In genomic region chr1:35764283-35764682, GRCh38 we compare ENCODE assay signal across 20 cellular contexts. TPM values are rescaled to one million over a fixed set of nuclear protein-coding genes. Genes with fewer than 3 reads are reported as not detected.
DNase-seq lines count a peak whose midpoint lies in the region; ATAC-seq, FAIRE-seq and TF ChIP-seq lines count a peak whose summit lies in the region.
"Had no signal": no experiment of that assay in that cellular context is flagged by ENCODE, and none has a peak within 500 bp of the region (broad histone marks: within the 10 kb centered on the region; RNA-seq: fewer than 3 reads in every experiment).

No MANE protein-coding gene starts in this region.

- peak overlapping the region; percentile 16; the same call in 1 of the 2 replicates for H3K4me2 ChIP-seq in IMR-90 (ENCODE audit: low read depth, low read length)
- no peak overlapping the region for H3K4me2 ChIP-seq in mammary epithelial cell (ENCODE audit: insufficient read depth, low read depth, low read length)

- H3K4me1 Mint-ChIP-seq in activated CD8-positive, alpha-beta T cell treated with anti-CD3 and anti-CD28 coated beads, Interleukin-2, amount 10 ng/mL, durations not matched to agents 7 days and 5 days (ENCODE audit: low read depth), result peaks cover 41% of the 10 kb centered on the region
- H3K4me1 Mint-ChIP-seq in activated CD8-positive, alpha-beta T cell treated with anti-CD3 and anti-CD28 coated beads for 36 hours (ENCODE audit: low read depth), result peaks cover 18% of the 10 kb centered on the region

- H4K8ac ChIP-seq in IMR-90 (ENCODE audit: low read depth in 2 of 2, low read length in 2 of 2), result no peak overlapping the region

- H3K9me1 ChIP-seq in IMR-90 (ENCODE audit: insufficient read depth, low read length), result no peaks in the 10 kb centered on the region

- TF ChIP-seq POLR2A in IMR-90 (IDR thresholded peaks at IDR 0.05; ENCODE audit: low read depth, low read length), result no peak

- no peak for DNase-seq in activated CD8-positive, alpha-beta T cell treated with anti-CD3 and anti-CD28 coated beads, Interleukin-2, amount 10 ng/mL, durations not matched to agents 7 days and 5 days
- DNase-seq in activated CD8-positive, alpha-beta T cell treated with anti-CD3 and anti-CD28 coated beads for 36 hours, result no peak
- DNase-seq in IMR-90 (no peak), mammary epithelial cell (no peak), RCC 7860 (ENCODE audit: low spot score) (no peak), GM10266 (ENCODE audit: extremely low spot score) (no peak), ureter (ENCODE audit: low spot score) (no peak)
- DNase-seq: BE2C; CD4-positive, alpha-beta T cell; DMS153; GF-D8; Karpas-422; MM.1S; NCI-H1092 treated with DMSO at 0.1 percent for 48 hours; NCI-H146; NCI-H2029 treated with DMSO at 0.1 percent for 48 hours; NCI-H2171; NCI-H526 treated with DMSO at 0.1 percent for 48 hours; Right ventricle myocardium superior had no signal

- H2AK9ac ChIP-seq in IMR-90 (replicated peaks; ENCODE audit: low read depth, low read length, poor library complexity), result no peak overlapping the region

- H3K27me3 Mint-ChIP-seq in activated CD8-positive, alpha-beta T cell treated with anti-CD3 and anti-CD28 coated beads, Interleukin-2, amount 10 ng/mL, durations not matched to agents 7 days and 5 days (ENCODE audit: low read depth), result no peaks in the 10 kb centered on the region
- H3K27me3 Mint-ChIP-seq in activated CD8-positive, alpha-beta T cell treated with anti-CD3 and anti-CD28 coated beads for 36 hours, result no peaks in the 10 kb centered on the region
- H3K27me3 Mint-ChIP-seq: CD4-positive, alpha-beta T cell had no signal

- POLR2A ChIA-PET in activated CD8-positive, alpha-beta T cell treated with anti-CD3 and anti-CD28 coated beads, Interleukin-2, amount 10 ng/mL, durations not matched to agents 7 days and 5 days (lab: Charles Lee), result interaction anchor here (0.6 to 0.7 kb wide), 2 partner anchors 87 to 1310 kb away, joined by 3 read pairs; no protein-coding TSS in a partner anchor
- POLR2A ChIA-PET in activated CD8-positive, alpha-beta T cell treated with anti-CD3 and anti-CD28 coated beads for 36 hours (lab: Charles Lee), result interaction anchor here (0.6 to 0.9 kb wide), 2 partner anchors 17 to 48 kb away, joined by 3 read pairs; no protein-coding TSS in a partner anchor
- POLR2A ChIA-PET in IMR-90 (lab: Charles Lee; ENCODE audit: unreplicated experiment), result no interaction called here

- TF ChIP-seq RAD21 in IMR-90 (IDR thresholded peaks at IDR 0.05; ENCODE audit: low read length), result no peak

- ATAC-seq in activated CD8-positive, alpha-beta T cell treated with anti-CD3 and anti-CD28 coated beads, Interleukin-2, amount 10 ng/mL, durations not matched to agents 7 days and 5 days, result no peak
- no peak for ATAC-seq in activated CD8-positive, alpha-beta T cell treated with anti-CD3 and anti-CD28 coated beads for 36 hours
- no peak for ATAC-seq in IMR-90 (ENCODE audit: low read depth)

- dilution Hi-C loops in IMR-90 (cut with HindIII; ENCODE audit: low sequenced_read_pairs, unreplicated experiment), result no loop called here
- dilution Hi-C loops in mammary epithelial cell (cut with HindIII; ENCODE audit: low sequenced_read_pairs), result no loop called here

- peaks cover 56% of the 10 kb centered on the region for H3K36me3 Mint-ChIP-seq in activated CD8-positive, alpha-beta T cell treated with anti-CD3 and anti-CD28 coated beads, Interleukin-2, amount 10 ng/mL, durations not matched to agents 7 days and 5 days (ENCODE audit: low read depth)
- peaks cover 56% of the 10 kb centered on the region for H3K36me3 Mint-ChIP-seq in activated CD8-positive, alpha-beta T cell treated with anti-CD3 and anti-CD28 coated beads for 36 hours (ENCODE audit: low read depth)

- peak overlapping the region; percentile 22 for H3K27ac Mint-ChIP-seq in activated CD8-positive, alpha-beta T cell treated with anti-CD3 and anti-CD28 coated beads, Interleukin-2, amount 10 ng/mL, durations not matched to agents 7 days and 5 days
- no peak overlapping the region for H3K27ac Mint-ChIP-seq in activated CD8-positive, alpha-beta T cell treated with anti-CD3 and anti-CD28 coated beads for 36 hours
- H3K27ac Mint-ChIP-seq: CD4-positive, alpha-beta T cell had no signal

- peaks cover 28% of the 10 kb centered on the region for H3K79me2 ChIP-seq in mammary epithelial cell (ENCODE audit: insufficient read depth, low read length)

- no peak overlapping the region for H4K5ac ChIP-seq in IMR-90 (ENCODE audit: low read depth, low read length)

- in situ Hi-C loops in IMR-90 (cut with MboI; ENCODE audit: low sequenced_read_pairs) (no loop called here), mammary epithelial cell (cut with MboI; ENCODE audit: low sequenced_read_pairs in 2 of 2) (no loop called here)

- no peak overlapping the region for H3K23ac ChIP-seq in IMR-90 (ENCODE audit: low read depth, low read length)

- H3K27ac ChIP-seq in IMR-90 (ENCODE audit: insufficient read depth, low read length), result no peak overlapping the region
- no peak overlapping the region for H3K27ac ChIP-seq in mammary epithelial cell (ENCODE audit: insufficient read depth, low read depth, low read length)

- H3K18ac ChIP-seq in IMR-90 (ENCODE audit: low read depth, low read length), result no peak overlapping the region

- no CpG with 5 or more reads among the region's 3 CpGs for WGBS in IMR-90 (ENCODE audit: extremely low coverage in 2 of 2, insufficient read length in 1 of 2), 2 experiments
- WGBS in mammary epithelial cell (ENCODE audit: low coverage, missing lambda C conversion rate), result 96% methylated on average over 3 of the region's 3 CpGs

- no peak overlapping the region for H3K14ac ChIP-seq in IMR-90 (replicated peaks; ENCODE audit: low read depth, low read length)

- peaks cover 10 to 27% of the 10 kb centered on the region in 2 experiments for H3K79me1 ChIP-seq in IMR-90 (ENCODE audit: low read depth in 1 of 2, low read length in 2 of 2)

- no peak overlapping the region for H2BK5ac ChIP-seq in IMR-90 (ENCODE audit: low read depth, low read length, poor library complexity, severe bottlenecking)

- H3K4me3 Mint-ChIP-seq in activated CD8-positive, alpha-beta T cell treated with anti-CD3 and anti-CD28 coated beads, Interleukin-2, amount 10 ng/mL, durations not matched to agents 7 days and 5 days, result no peak overlapping the region
- H3K4me3 Mint-ChIP-seq in activated CD8-positive, alpha-beta T cell treated with anti-CD3 and anti-CD28 coated beads for 36 hours, result no peak overlapping the region
- H3K4me3 Mint-ChIP-seq: CD4-positive, alpha-beta T cell had no signal

- H3K56ac ChIP-seq in IMR-90 (ENCODE audit: extremely low read depth, insufficient read depth, low read length), result no peak overlapping the region

- peaks cover 4% of the 10 kb centered on the region; the same call in 1 of the 2 replicates for H3K36me3 ChIP-seq in IMR-90 (ENCODE audit: control insufficient read depth, insufficient read depth, low read length)
- peaks cover 7% of the 10 kb centered on the region for H3K36me3 ChIP-seq in mammary epithelial cell (ENCODE audit: insufficient read depth, low read length)
- H3K36me3 ChIP-seq: BE2C had no signal

- no peaks in the 10 kb centered on the region for H3K9me3 ChIP-seq in IMR-90 (ENCODE audit: control insufficient read depth, insufficient read depth, low read length)
- H3K9me3 ChIP-seq in mammary epithelial cell (replicated peaks; ENCODE audit: insufficient read depth, low read length), result no peaks in the 10 kb centered on the region
- H3K9me3 ChIP-seq: BE2C had no signal

- H2BK20ac ChIP-seq in IMR-90 (ENCODE audit: low read depth, low read length), result no peak overlapping the region

- FAIRE-seq in RCC 7860 (lab: Jason Lieb, UNC), result no peak
- FAIRE-seq: GM12891 had no signal

- no peak overlapping the region for H3K4ac ChIP-seq in IMR-90 (ENCODE audit: low read depth, low read length)

- no peak overlapping the region for H3K4me3 ChIP-seq in IMR-90 (ENCODE audit: insufficient read depth, low read depth, low read length)
- no peak overlapping the region for H3K4me3 ChIP-seq in mammary epithelial cell (replicated peaks in 1 of 3; ENCODE audit: insufficient read depth in 1 of 3, low read depth in 2 of 3, low read length in 3 of 3)

- no peaks in the 10 kb centered on the region for H4K20me1 ChIP-seq in IMR-90 (ENCODE audit: insufficient read depth, low read length)
- H4K20me1 ChIP-seq in mammary epithelial cell (ENCODE audit: insufficient read depth, low read length), result no peaks in the 10 kb centered on the region

- no TSS peak for BruUV-seq in IMR-90 (replicated peaks; lab: Mats Ljungman, UMichigan)
- BruUV-seq in mammary epithelial cell (replicated peaks; lab: Mats Ljungman, UMichigan), result TSS peak; percentile 41

- no peak overlapping the region for H2AK5ac ChIP-seq in IMR-90 (ENCODE audit: low read depth, low read length)

- intact Hi-C loops in activated CD8-positive, alpha-beta T cell treated with anti-CD3 and anti-CD28 coated beads for 36 hours (cut with micrococcal nuclease), result no loop called here
- intact Hi-C loops in IMR-90 (cut with micrococcal nuclease), result loop anchor here (10.0 kb wide), 1 partner anchor 119 kb away; the partner anchor contains the start of gene PSMB2
- intact Hi-C loops in mammary epithelial cell (cut with micrococcal nuclease), result no loop called here

- no peak overlapping the region for H4K91ac ChIP-seq in IMR-90 (ENCODE audit: insufficient read depth, low read depth, low read length)

- no peak overlapping the region for H2BK15ac ChIP-seq in IMR-90 (ENCODE audit: low read depth, low read length)

- no peaks in the 10 kb centered on the region for H3K9me3 Mint-ChIP-seq in activated CD8-positive, alpha-beta T cell treated with anti-CD3 and anti-CD28 coated beads, Interleukin-2, amount 10 ng/mL, durations not matched to agents 7 days and 5 days (ENCODE audit: insufficient read depth)
- no peaks in the 10 kb centered on the region for H3K9me3 Mint-ChIP-seq in activated CD8-positive, alpha-beta T cell treated with anti-CD3 and anti-CD28 coated beads for 36 hours
- H3K9me3 Mint-ChIP-seq: CD4-positive, alpha-beta T cell had no signal

- CTCF ChIA-PET in activated CD8-positive, alpha-beta T cell treated with anti-CD3 and anti-CD28 coated beads, Interleukin-2, amount 10 ng/mL, durations not matched to agents 7 days and 5 days (lab: Charles Lee), result interaction anchor here (1.2 kb wide), 1 partner anchor 49 kb away, joined by 5 read pairs; no protein-coding TSS in a partner anchor
- CTCF ChIA-PET in activated CD8-positive, alpha-beta T cell treated with anti-CD3 and anti-CD28 coated beads for 36 hours (lab: Charles Lee), result interaction anchor here (0.6 to 2.0 kb wide), 3 partner anchors 11 to 199 kb away, joined by 3 to 5 read pairs (median 4); no protein-coding TSS in a partner anchor
- CTCF ChIA-PET in IMR-90 (lab: Yijun Ruan, JAX), result interaction anchor here (0.6 kb wide), 1 partner anchor 979 kb away, joined by 3 read pairs; no protein-coding TSS in a partner anchor
- CTCF ChIA-PET in mammary epithelial cell (lab: Charles Lee; ENCODE audit: low non-redundant PET), result no interaction called here

- no peak overlapping the region for H3K9ac ChIP-seq in IMR-90 (ENCODE audit: low read depth, low read length)
- H3K9ac ChIP-seq in mammary epithelial cell (ENCODE audit: insufficient read depth, low read length), result no peak overlapping the region

- peaks cover 2% of the 10 kb centered on the region for H3K4me1 ChIP-seq in IMR-90 (ENCODE audit: control insufficient read depth, insufficient read depth, low read length)
- no peaks in the 10 kb centered on the region for H3K4me1 ChIP-seq in mammary epithelial cell (ENCODE audit: insufficient read depth, low read length)
- H3K4me1 ChIP-seq: BE2C had no signal

- H3K27me3 ChIP-seq in IMR-90 (ENCODE audit: control insufficient read depth, insufficient read depth, low read length), result no peaks in the 10 kb centered on the region
- no peaks in the 10 kb centered on the region for H3K27me3 ChIP-seq in mammary epithelial cell (ENCODE audit: insufficient read depth, low read length)
- H3K27me3 ChIP-seq: BE2C had no signal

- H2BK120ac ChIP-seq in IMR-90 (ENCODE audit: low read depth, low read length), result no peak overlapping the region

- TF ChIP-seq CTCF in activated CD8-positive, alpha-beta T cell treated with anti-CD3 and anti-CD28 coated beads for 36 hours (IDR thresholded peaks at IDR 0.05), result no peak
- TF ChIP-seq CTCF in IMR-90 (conservative IDR thresholded peaks at IDR 0.05; ENCODE audit: low read depth, low read length), result no peak
- TF ChIP-seq CTCF in mammary epithelial cell (conservative IDR thresholded peaks at IDR 0.05 in 1 of 2, IDR thresholded peaks at IDR 0.05 in 1 of 2; ENCODE audit: extremely low read depth in 1 of 2, insufficient read depth in 1 of 2, low read depth in 1 of 2, low read length in 2 of 2), result no peak
- no peak for TF ChIP-seq CTCF in GM10266 (IDR thresholded peaks at IDR 0.05; ENCODE audit: control insufficient read depth, insufficient read depth, low read depth, missing control alignments)

- H2AFZ ChIP-seq in IMR-90 (replicated peaks; ENCODE audit: low read length, poor library complexity), result no peak overlapping the region
- H2AFZ ChIP-seq in mammary epithelial cell (ENCODE audit: low read depth, low read length), result no peak overlapping the region

RNA-seq across cellular contexts. Expression of gene CLSPN, which starts 5.5 kb away (rescaled TPM):
- total RNA-seq in activated CD8-positive, alpha-beta T cell treated with anti-CD3 and anti-CD28 coated beads, Interleukin-2, amount 10 ng/mL, durations not matched to agents 7 days and 5 days, result 10 to 100 TPM; 88.8 to 89.7 TPM
- total RNA-seq in activated CD8-positive, alpha-beta T cell treated with anti-CD3 and anti-CD28 coated beads for 36 hours, result 10 to 100 TPM; 50.8 to 52.5 TPM
- 14.3 and 14.4 TPM in 2 replicates for total RNA-seq in IMR-90 (2012; rRNA removed)
- 4.9 and 6.2 TPM in 2 replicates for polyA plus RNA-seq in IMR-90 (2012; rRNA removed)
- 1.1 and 1.7 TPM in 2 replicates for polyA plus RNA-seq in IMR-90 (2012; cell fraction: cytosol; rRNA removed)
- 0.59 and 3.8 TPM in 2 replicates for polyA plus RNA-seq in IMR-90 (2012; cell fraction: nucleus; rRNA removed; ENCODE audit: low replicate concordance)
- 10 to 100 TPM in 1 of 2 donors, 1 to 10 TPM in 1; 2.3 to 29.4 TPM for total RNA-seq in mammary epithelial cell
- 16.4 TPM for polyA plus RNA-seq in mammary epithelial cell
- polyA minus RNA-seq in mammary epithelial cell, result 35.1 TPM
- 1.9 TPM for total RNA-seq in ureter

RNA-seq across cellular contexts. Expression of gene AGO4, which starts 43.5 kb away (rescaled TPM):
- total RNA-seq in activated CD8-positive, alpha-beta T cell treated with anti-CD3 and anti-CD28 coated beads, Interleukin-2, amount 10 ng/mL, durations not matched to agents 7 days and 5 days, result 1 to 10 TPM; 7.9 to 8.5 TPM
- total RNA-seq in activated CD8-positive, alpha-beta T cell treated with anti-CD3 and anti-CD28 coated beads for 36 hours, result 1 to 10 TPM; 3.8 to 3.9 TPM
- total RNA-seq in IMR-90 (2012; rRNA removed), result 8.2 and 8.6 TPM in 2 replicates
- 4.8 and 9.2 TPM in 2 replicates for polyA plus RNA-seq in IMR-90 (2012; rRNA removed)
- polyA plus RNA-seq in IMR-90 (2012; cell fraction: cytosol; rRNA removed), result 1.4 and 1.5 TPM in 2 replicates
- polyA plus RNA-seq in IMR-90 (2012; cell fraction: nucleus; rRNA removed; ENCODE audit: low replicate concordance), result 8.4 and 19.6 TPM in 2 replicates
- total RNA-seq in mammary epithelial cell, result 10 to 100 TPM; 10.3 to 27.2 TPM
- 4.4 TPM for polyA plus RNA-seq in mammary epithelial cell
- 5.2 TPM for polyA minus RNA-seq in mammary epithelial cell
- 19.5 TPM for total RNA-seq in ureter

RNA-seq across cellular contexts. Expression of gene C1orf216, which starts 45.6 kb away (rescaled TPM):
- total RNA-seq in activated CD8-positive, alpha-beta T cell treated with anti-CD3 and anti-CD28 coated beads, Interleukin-2, amount 10 ng/mL, durations not matched to agents 7 days and 5 days, result 10 to 100 TPM; 16.7 to 17.2 TPM
- total RNA-seq in activated CD8-positive, alpha-beta T cell treated with anti-CD3 and anti-CD28 coated beads for 36 hours, result 10 to 100 TPM; 10.4 to 11.0 TPM
- 16.7 and 20.0 TPM in 2 replicates for total RNA-seq in IMR-90 (2012; rRNA removed)
- polyA plus RNA-seq in IMR-90 (2012; rRNA removed), result 10.1 and 13.4 TPM in 2 replicates
- polyA plus RNA-seq in IMR-90 (2012; cell fraction: cytosol; rRNA removed), result 7.8 and 9.5 TPM in 2 replicates
- 11.6 and 20.0 TPM in 2 replicates for polyA plus RNA-seq in IMR-90 (2012; cell fraction: nucleus; rRNA removed; ENCODE audit: low replicate concordance)
- total RNA-seq in mammary epithelial cell, result 10 to 100 TPM in 1 of 2 donors, 1 to 10 TPM in 1; 9.3 to 15.8 TPM
- polyA plus RNA-seq in mammary epithelial cell, result 9.7 TPM
- polyA minus RNA-seq in mammary epithelial cell, result 17.2 TPM
- 5.4 TPM for total RNA-seq in ureter
